8 cellular contexts compared by ENCODE assay signal in the genomic region with DNA sequence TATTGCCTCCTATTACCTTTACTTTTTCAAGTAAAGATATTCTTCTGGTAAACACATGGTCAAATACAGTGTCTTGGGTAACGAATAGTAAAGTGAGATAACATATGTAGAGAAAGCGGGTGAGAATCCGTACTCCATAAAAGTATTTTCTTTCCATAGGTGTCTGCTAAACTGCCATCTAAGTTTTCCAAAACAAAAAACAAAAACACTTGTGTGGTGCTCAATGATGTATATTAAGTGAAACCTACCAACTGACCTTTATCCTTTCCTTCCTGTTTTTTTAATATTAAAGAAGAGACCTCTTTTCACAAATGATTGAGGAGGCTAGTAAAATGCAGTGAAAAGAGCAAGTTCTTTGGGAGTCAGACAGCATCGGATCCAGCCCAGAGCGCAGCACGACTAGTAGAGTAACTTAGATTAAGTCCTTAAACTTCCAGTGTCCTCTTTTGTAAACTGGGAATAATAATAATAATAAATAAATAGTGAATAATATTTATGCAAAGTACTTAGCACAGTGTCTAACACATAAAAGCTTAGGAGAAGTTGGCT. TPM values are rescaled to one million over a fixed set of nuclear protein-coding genes. Genes with fewer than 3 reads are reported as not detected.
DNase-seq lines count a peak whose midpoint lies in the region; ATAC-seq and TF ChIP-seq lines count a peak whose summit lies in the region.

No MANE protein-coding gene starts in this region.

- no CpG with 5 or more reads among the region's 6 CpGs for WGBS in IMR-90 (ENCODE audit: extremely low coverage in 2 of 2, insufficient read length in 1 of 2), 2 experiments

- H3K4ac ChIP-seq in IMR-90 (ENCODE audit: low read depth, low read length) = peak overlapping the region; percentile 76

- peak overlapping the region; percentile 72 for H3K9ac ChIP-seq in IMR-90 (ENCODE audit: low read depth, low read length)

- H3K27ac ChIP-seq in IMR-90 (ENCODE audit: insufficient read depth, low read length) (peak overlapping the region; percentile 59; the same call in 1 of the 2 replicates), neutrophil (peak overlapping the region; percentile 76)

- H2BK20ac ChIP-seq in IMR-90 (ENCODE audit: low read depth, low read length) = no peak overlapping the region

- intact Hi-C loops in IMR-90 (cut with micrococcal nuclease) = no loop called here

- H3K9me3 ChIP-seq in IMR-90 (ENCODE audit: control insufficient read depth, insufficient read depth, low read length) (no peaks in the 10 kb centered on the region), neutrophil (no peaks in the 10 kb centered on the region)

- H2AK9ac ChIP-seq in IMR-90 (replicated peaks; ENCODE audit: low read depth, low read length, poor library complexity) = no peak overlapping the region

- peak overlapping the region; percentile 62; the same call in 1 of the 2 replicates for H2BK120ac ChIP-seq in IMR-90 (ENCODE audit: low read depth, low read length)

- peak overlapping the region; percentile 48; the same call in 1 of the 2 replicates for H3K56ac ChIP-seq in IMR-90 (ENCODE audit: extremely low read depth, insufficient read depth, low read length)

- H4K8ac ChIP-seq in IMR-90 (ENCODE audit: low read depth in 2 of 2, low read length in 2 of 2) = peak overlapping the region; percentile 88 to 94

- H3K4me2 ChIP-seq in IMR-90 (ENCODE audit: low read depth, low read length) = peak overlapping the region; percentile 77

- H3K36me3 ChIP-seq in IMR-90 (ENCODE audit: control insufficient read depth, insufficient read depth, low read length) (no peaks in the 10 kb centered on the region), neutrophil (no peaks in the 10 kb centered on the region)

- H4K20me1 ChIP-seq in IMR-90 (ENCODE audit: insufficient read depth, low read length) = no peaks in the 10 kb centered on the region

- in situ Hi-C loops in IMR-90 (cut with MboI; ENCODE audit: low sequenced_read_pairs) = loop anchor here (5.0 kb wide), 1 partner anchor 242 kb away; no protein-coding TSS in a partner anchor

- TF ChIP-seq POLR2A in IMR-90 (IDR thresholded peaks at IDR 0.05; ENCODE audit: low read depth, low read length) = no peak

- no peak overlapping the region; the same call in 1 of the 2 replicates for H3K23ac ChIP-seq in IMR-90 (ENCODE audit: low read depth, low read length)

- no peaks in the 10 kb centered on the region for H3K27me3 ChIP-seq in IMR-90 (ENCODE audit: control insufficient read depth, insufficient read depth, low read length)
- H3K27me3 ChIP-seq in neutrophil = no peaks in the 10 kb centered on the region

- H3K4me1 ChIP-seq in IMR-90 (ENCODE audit: control insufficient read depth, insufficient read depth, low read length) = 0 out of 2 replicates have a peak, but pooled peaks cover 1% of the 10 kb centered on the region
- H3K4me1 ChIP-seq in neutrophil (ENCODE audit: control insufficient read depth in 1 of 2, insufficient read depth in 1 of 2, low read depth in 1 of 2, low read length in 1 of 2) = peaks cover 13 to 15% of the 10 kb centered on the region in 2 experiments

- CTCF ChIA-PET in IMR-90 (lab: Yijun Ruan, JAX) = interaction anchor here (1.2 kb wide), 1 partner anchor 17 kb away, joined by 3 read pairs; no protein-coding TSS in a partner anchor

- dilution Hi-C loops in IMR-90 (cut with HindIII; ENCODE audit: low sequenced_read_pairs, unreplicated experiment) = no loop called here

- DNase-seq in IMR-90 (no peak), choroid plexus epithelial cell (ENCODE audit: low read depth) (no peak), hypothalamus (lab: John Stamatoyannopoulos, UW) (no peak), NCI-H1417 treated with DMSO at 0.1 percent for 48 hours (lab: John Stamatoyannopoulos, UW) (no peak), HPDE6-E6E7 (ENCODE audit: extremely low spot score) (no peak)

- BruUV-seq in IMR-90 (replicated peaks; lab: Mats Ljungman, UMichigan) = no TSS peak

- peak overlapping the region; percentile 85 for H2AFZ ChIP-seq in IMR-90 (replicated peaks; ENCODE audit: low read length, poor library complexity)

- peaks cover 2 to 15% of the 10 kb centered on the region in 2 experiments; a peak in 3 of 4 replicates for H3K79me1 ChIP-seq in IMR-90 (ENCODE audit: low read depth in 1 of 2, low read length in 2 of 2)

- no peak overlapping the region for H2BK15ac ChIP-seq in IMR-90 (ENCODE audit: low read depth, low read length)

- TF ChIP-seq CTCF in IMR-90 (conservative IDR thresholded peaks at IDR 0.05; ENCODE audit: low read depth, low read length) (no peak), choroid plexus epithelial cell (conservative IDR thresholded peaks at IDR 0.05; ENCODE audit: low read depth, low read length) (no peak), neutrophil (IDR thresholded peaks at IDR 0.05) (no peak)

- no peak overlapping the region for H3K18ac ChIP-seq in IMR-90 (ENCODE audit: low read depth, low read length)

- H3K4me3 ChIP-seq in IMR-90 (ENCODE audit: insufficient read depth, low read depth, low read length) (peak overlapping the region; percentile 73; the same call in 1 of the 2 replicates), choroid plexus epithelial cell (ENCODE audit: low read depth, low read length) (peak overlapping the region; percentile 78), neutrophil (ENCODE audit: low read depth in 1 of 2, low read length in 1 of 2) (peak overlapping the region; percentile 77 to 97)

- H4K5ac ChIP-seq in IMR-90 (ENCODE audit: low read depth, low read length) = peak overlapping the region; percentile 91

- H3K14ac ChIP-seq in IMR-90 (replicated peaks; ENCODE audit: low read depth, low read length) = peak overlapping the region; percentile 73

- TF ChIP-seq RAD21 in IMR-90 (IDR thresholded peaks at IDR 0.05; ENCODE audit: low read length) = no peak

- POLR2A ChIA-PET in IMR-90 (lab: Charles Lee; ENCODE audit: unreplicated experiment) = no interaction called here

- H2AK5ac ChIP-seq in IMR-90 (ENCODE audit: low read depth, low read length) = no peak overlapping the region

- H3K9me1 ChIP-seq in IMR-90 (ENCODE audit: insufficient read depth, low read length) = no peaks in the 10 kb centered on the region

- peak overlapping the region; percentile 43; the same call in 1 of the 2 replicates for H4K91ac ChIP-seq in IMR-90 (ENCODE audit: insufficient read depth, low read depth, low read length)

- ATAC-seq in GM19372 (IDR thresholded peaks at IDR 0.05; ENCODE audit: low read depth, unreplicated experiment) (peak; percentile 13), IMR-90 (ENCODE audit: low read depth) (peak; percentile 71), HG03439 (IDR thresholded peaks at IDR 0.05; ENCODE audit: unreplicated experiment) (no peak)

- H2BK5ac ChIP-seq in IMR-90 (ENCODE audit: low read depth, low read length, poor library complexity, severe bottlenecking) = peak overlapping the region; percentile 74

TF ChIP-seq in IMR-90, 13 proteins besides CTCF, POLR2A, EP300 and RAD21:
- TF ChIP-seq SMC3 (IDR thresholded peaks at IDR 0.05; ENCODE audit: low read depth, low read length) (no peak), BHLHE40 (IDR thresholded peaks at IDR 0.05; ENCODE audit: low read depth, low read length) (no peak), MXI1 (IDR thresholded peaks at IDR 0.05; ENCODE audit: borderline replicate concordance, low read depth, low read length) (no peak), MAFK (IDR thresholded peaks at IDR 0.05; ENCODE audit: low read depth, low read length) (no peak), RFX5 (IDR thresholded peaks at IDR 0.05; ENCODE audit: low read depth, low read length) (no peak), NFE2L2 (IDR thresholded peaks at IDR 0.05; ENCODE audit: low read depth, low read length) (no peak), CHD1 (IDR thresholded peaks at IDR 0.05; ENCODE audit: low read depth, low read length) (no peak), CEBPB (IDR thresholded peaks at IDR 0.05; ENCODE audit: low read depth, low read length) (no peak), MAZ (IDR thresholded peaks at IDR 0.05; ENCODE audit: borderline replicate concordance, low read depth, low read length) (no peak)
- TF ChIP-seq, protein P1, sequence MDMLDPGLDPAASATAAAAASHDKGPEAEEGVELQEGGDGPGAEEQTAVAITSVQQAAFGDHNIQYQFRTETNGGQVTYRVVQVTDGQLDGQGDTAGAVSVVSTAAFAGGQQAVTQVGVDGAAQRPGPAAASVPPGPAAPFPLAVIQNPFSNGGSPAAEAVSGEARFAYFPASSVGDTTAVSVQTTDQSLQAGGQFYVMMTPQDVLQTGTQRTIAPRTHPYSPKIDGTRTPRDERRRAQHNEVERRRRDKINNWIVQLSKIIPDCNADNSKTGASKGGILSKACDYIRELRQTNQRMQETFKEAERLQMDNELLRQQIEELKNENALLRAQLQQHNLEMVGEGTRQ (IDR thresholded peaks at IDR 0.05; ENCODE audit: low read depth, low read length) = no peak
- TF ChIP-seq, protein P2, sequence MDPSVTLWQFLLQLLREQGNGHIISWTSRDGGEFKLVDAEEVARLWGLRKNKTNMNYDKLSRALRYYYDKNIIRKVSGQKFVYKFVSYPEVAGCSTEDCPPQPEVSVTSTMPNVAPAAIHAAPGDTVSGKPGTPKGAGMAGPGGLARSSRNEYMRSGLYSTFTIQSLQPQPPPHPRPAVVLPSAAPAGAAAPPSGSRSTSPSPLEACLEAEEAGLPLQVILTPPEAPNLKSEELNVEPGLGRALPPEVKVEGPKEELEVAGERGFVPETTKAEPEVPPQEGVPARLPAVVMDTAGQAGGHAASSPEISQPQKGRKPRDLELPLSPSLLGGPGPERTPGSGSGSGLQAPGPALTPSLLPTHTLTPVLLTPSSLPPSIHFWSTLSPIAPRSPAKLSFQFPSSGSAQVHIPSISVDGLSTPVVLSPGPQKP (IDR thresholded peaks at IDR 0.05; ENCODE audit: borderline replicate concordance, low read depth, low read length) = no peak
TF ChIP-seq in IMR-90: peak in this region for 0.

RNA-seq across cellular contexts. Expression of a gene that starts 0.4 kb away (rescaled TPM):
- 13.1 and 17.5 TPM in 2 replicates for total RNA-seq in IMR-90 (2012; rRNA removed)
- 3.1 and 3.7 TPM in 2 replicates for polyA plus RNA-seq in IMR-90 (2012; rRNA removed)
- polyA plus RNA-seq in IMR-90 (2012; cell fraction: cytosol; rRNA removed) = 0.79 and 1.1 TPM in 2 replicates
- 0.50 and 4.1 TPM in 2 replicates for polyA plus RNA-seq in IMR-90 (2012; cell fraction: nucleus; rRNA removed; ENCODE audit: low replicate concordance)
